ENCODE assay signal across 7 cellular contexts in the genomic region with DNA sequence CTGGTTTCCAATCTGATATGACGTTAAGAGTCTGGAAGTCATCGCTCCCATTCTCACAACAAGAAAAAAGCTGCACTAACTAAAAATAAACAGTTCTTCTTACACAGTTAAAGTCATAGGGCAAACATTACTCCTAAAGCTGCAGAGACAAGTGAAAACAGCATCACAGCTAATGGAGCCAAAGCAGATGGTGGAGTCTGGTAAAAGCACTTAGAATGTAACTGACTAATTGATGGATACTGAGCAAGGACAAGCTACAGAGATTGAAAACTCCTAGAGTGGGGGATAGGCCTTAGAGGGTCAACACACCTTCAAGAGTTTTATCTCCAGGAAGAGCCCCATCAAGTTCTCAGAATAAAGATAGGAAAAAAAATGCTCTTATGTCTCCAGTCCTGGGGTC.
A peak's percentile ranks its signal among the peaks of the same experiment; 100 is the strongest.
DNase-seq lines count a peak whose midpoint lies in the region; TF ChIP-seq lines count a peak whose summit lies in the region.
"Not testable (repeated sequence)": the region's sequence is repeated elsewhere in the genome, so short reads cannot be mapped to it uniquely, and the experiment has no call there.

No MANE protein-coding gene starts in this region.

- not testable (repeated sequence) for TF ChIP-seq CTCF in fibroblast of villous mesenchyme (IDR thresholded peaks at IDR 0.05; ENCODE audit: insufficient read depth, low read depth, low read length)

- not testable (repeated sequence) for H3K4me3 ChIP-seq in fibroblast of villous mesenchyme (ENCODE audit: low read depth, low read length)

- peak; percentile 28 for DNase-seq in NCI-H2171 treated with DMSO at 0.1 percent for 48 hours (lab: John Stamatoyannopoulos, UW)
- DNase-seq in NCI-H524 treated with DMSO at 0.1 percent for 48 hours (lab: John Stamatoyannopoulos, UW) = peak; percentile 21
- peak; percentile 97 for DNase-seq in SK-N-DZ (ENCODE audit: low spot score)
- peak; percentile 0 for DNase-seq in amniotic epithelial cell (ENCODE audit: low read depth)
- DNase-seq in fibroblast of villous mesenchyme (ENCODE audit: low read depth) = peak; percentile 1
- peak; percentile 4 for DNase-seq in left kidney (ENCODE audit: low read depth, low spot score)
- DNase-seq in pons (ENCODE audit: low spot score) = peak; percentile 1

Comparison
In these comparisons a context has a peak if more than half of its experiments do, and no peak if none do; other contexts are left out.
1. DNase-seq: peak in every context shown above with its lines; median percentile 97 in SK-N-DZ; 28 in NCI-H2171 treated with DMSO at 0.1 percent for 48 hours; 21 in NCI-H524 treated with DMSO at 0.1 percent for 48 hours; 4 in left kidney; 1 in fibroblast of villous mesenchyme; 1 in pons; 0 in amniotic epithelial cell.